In the genomic region with DNA sequence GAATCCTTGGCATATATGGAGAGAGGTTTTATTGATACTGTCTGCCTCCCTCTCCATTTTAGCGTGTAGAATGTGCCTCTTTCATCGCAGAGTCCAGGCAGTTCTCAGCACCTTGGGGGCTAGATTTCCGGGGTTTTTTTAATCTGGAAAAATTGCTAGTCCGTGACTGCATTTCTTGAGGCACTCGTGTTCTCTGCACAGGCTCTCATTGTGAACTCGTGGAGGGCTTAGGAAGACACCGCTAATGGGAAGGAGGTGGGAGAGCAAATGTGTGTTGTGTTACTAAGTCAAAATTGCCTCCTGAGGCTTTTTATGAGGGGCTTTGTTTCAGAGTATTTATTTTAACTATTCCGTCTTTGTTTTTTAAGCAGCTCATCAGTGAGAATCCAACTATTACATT, we compare ENCODE assay signal across 14 cellular contexts.
"Had no signal": no experiment of that assay in that cellular context is flagged by ENCODE, and none has a peak within 500 bp of the region (broad histone marks: within the 10 kb centered on the region; RNA-seq: fewer than 3 reads in every experiment).

No MANE protein-coding gene starts in this region.

- ATAC-seq: activated naive CD4-positive, alpha-beta T cell treated with anti-CD3 and anti-CD28 coated beads, Interleukin-2, amount 50 U/mL, for 72 hours; heart right ventricle; left lung had no signal

- H3K27ac ChIP-seq: breast epithelium, heart right ventricle, left lung, parathyroid adenoma, thyroid gland, uterus had no signal

- H3K27me3 Mint-ChIP-seq: activated CD4-positive, alpha-beta memory T cell treated with anti-CD3 and anti-CD28 coated beads, Interleukin-2, amount 10 ng/mL, durations not matched to agents 7 days and 5 days had no signal

- H2AFZ ChIP-seq: parathyroid adenoma had no signal

- H3K4me3 ChIP-seq: breast epithelium, heart right ventricle, left lung, thyroid gland, uterus had no signal

- H3K36me3 ChIP-seq: breast epithelium, thyroid gland, uterus had no signal

- H3K9ac ChIP-seq: parathyroid adenoma had no signal

- H3K9me3 ChIP-seq: breast epithelium, heart right ventricle, left lung, thyroid gland, uterus had no signal

- H3K27ac Mint-ChIP-seq: activated CD4-positive, alpha-beta memory T cell treated with anti-CD3 and anti-CD28 coated beads, Interleukin-2, amount 10 ng/mL, durations not matched to agents 7 days and 5 days had no signal

- H3K27me3 ChIP-seq: breast epithelium, heart right ventricle, left lung, thyroid gland, uterus had no signal

- H3K9me3 Mint-ChIP-seq: activated CD4-positive, alpha-beta memory T cell treated with anti-CD3 and anti-CD28 coated beads, Interleukin-2, amount 10 ng/mL, durations not matched to agents 7 days and 5 days; activated naive CD4-positive, alpha-beta T cell treated with anti-CD3 and anti-CD28 coated beads, Interleukin-2, amount 50 U/mL, for 72 hours had no signal

- H3K4me3 Mint-ChIP-seq: activated CD4-positive, alpha-beta memory T cell treated with anti-CD3 and anti-CD28 coated beads, Interleukin-2, amount 10 ng/mL, durations not matched to agents 7 days and 5 days had no signal

- DNase-seq: activated CD4-positive, alpha-beta memory T cell treated with anti-CD3 and anti-CD28 coated beads, Interleukin-2, amount 10 ng/mL, durations not matched to agents 7 days and 5 days; activated CD4-positive, alpha-beta T cell treated with anti-CD3 and anti-CD28 coated beads for 1 hour; activated CD8-positive, alpha-beta memory T cell treated with anti-CD3 and anti-CD28 coated beads, Interleukin-2, amount 50 U/mL, for 48 hours; effector CD4-positive, alpha-beta T cell; heart right ventricle; left lung; retina; stimulated activated CD4-positive, alpha-beta T cell treated with anti-CD3 and anti-CD28 coated beads, Interleukin-15, amount 100 ng/mL, for 24 hours; stimulated activated CD4-positive, alpha-beta T cell treated with anti-CD3 and anti-CD28 coated beads, Interleukin-4, amount 100 ng/mL, for 24 hours; uterus had no signal

- H3K4me1 ChIP-seq: breast epithelium, left lung, parathyroid adenoma, uterus had no signal
